ENCODE assay signal across 9 cellular contexts in the genomic region with DNA sequence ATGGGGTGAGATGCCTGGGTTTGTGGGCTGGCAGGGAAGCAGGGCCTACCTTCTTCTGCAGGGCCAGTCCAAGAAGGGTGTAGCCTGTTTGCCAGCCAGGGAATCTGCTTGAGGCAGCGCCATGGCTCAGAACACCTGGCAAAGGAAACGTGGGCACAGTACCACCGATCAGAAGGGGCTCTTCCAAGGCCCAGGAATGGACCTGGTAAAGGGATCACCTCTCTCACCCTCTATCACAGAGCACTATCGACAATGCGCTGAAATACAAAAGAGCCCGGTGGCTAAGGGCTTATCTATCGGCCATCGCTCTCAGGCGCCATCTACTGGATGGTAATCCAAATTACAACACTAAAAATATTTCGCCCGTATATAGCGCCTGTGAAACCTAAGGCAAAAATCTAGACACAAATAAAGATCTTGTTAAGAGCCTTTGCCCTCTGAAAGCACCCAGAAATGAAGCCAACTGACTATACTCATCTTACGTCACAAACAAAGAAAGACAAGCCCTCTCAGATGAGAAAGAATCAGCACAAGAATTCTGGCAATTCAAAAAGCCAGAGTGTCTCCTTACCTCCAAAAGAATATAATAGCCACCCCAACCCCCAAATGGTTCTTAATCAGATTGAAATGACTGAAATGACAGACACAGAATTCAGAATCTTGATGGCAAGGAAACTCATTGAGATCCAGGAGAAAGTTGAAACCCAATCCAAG.
DNase-seq lines count a peak whose midpoint lies in the region; ATAC-seq and TF ChIP-seq lines count a peak whose summit lies in the region.
"Had no signal": no experiment of that assay in that cellular context is flagged by ENCODE, and none has a peak within 500 bp of the region (broad histone marks: within the 10 kb centered on the region; RNA-seq: fewer than 3 reads in every experiment).

No MANE protein-coding gene starts in this region.

- no peaks in the 10 kb centered on the region for H3K36me3 Mint-ChIP-seq in stimulated activated naive B cell treated with anti-CD40 and anti-IgM and Interleukin-4, amounts not matched to agents 10 μg/mL and 1 μg/mL and 100 μg/mL, for 72 hours

- no peaks in the 10 kb centered on the region for H3K4me1 Mint-ChIP-seq in stimulated activated naive B cell treated with anti-CD40 and anti-IgM and Interleukin-4, amounts not matched to agents 10 μg/mL and 1 μg/mL and 100 μg/mL, for 72 hours

- peaks cover 17 to 37% of the 10 kb centered on the region in 2 donors for H3K27me3 Mint-ChIP-seq in stimulated activated naive B cell treated with anti-CD40 and anti-IgM and Interleukin-4, amounts not matched to agents 10 μg/mL and 1 μg/mL and 100 μg/mL, for 72 hours

- peak; percentile 85 for TF ChIP-seq CTCF in C4-2B (conservative IDR thresholded peaks at IDR 0.05)
- TF ChIP-seq CTCF in LNCaP clone FGC (IDR thresholded peaks at IDR 0.05; ENCODE audit: control insufficient read depth, extremely low read depth, insufficient read depth), result peak; percentile 68

- ATAC-seq in stimulated activated naive B cell treated with anti-CD40 and anti-IgM and Interleukin-4, amounts not matched to agents 10 μg/mL and 1 μg/mL and 100 μg/mL, for 72 hours (replicated peaks), result peak; percentile 66 to 67

- H3K9me3 Mint-ChIP-seq in stimulated activated naive B cell treated with anti-CD40 and anti-IgM and Interleukin-4, amounts not matched to agents 10 μg/mL and 1 μg/mL and 100 μg/mL, for 72 hours, result peaks cover 0 to 5% of the 10 kb centered on the region in 2 donors

- no peak overlapping the region for H3K27ac Mint-ChIP-seq in stimulated activated naive B cell treated with anti-CD40 and anti-IgM and Interleukin-4, amounts not matched to agents 10 μg/mL and 1 μg/mL and 100 μg/mL, for 72 hours

- no peak overlapping the region for H3K4me3 ChIP-seq in LNCaP clone FGC (ENCODE audit: low read depth, low read length)
- H3K4me3 ChIP-seq: skin epidermis had no signal

- no peak overlapping the region for H3K27ac ChIP-seq in C4-2B
- H3K27ac ChIP-seq: skin epidermis had no signal

- DNase-seq in GM19240 (ENCODE audit: insufficient read length, low spot score) (peak; percentile 16), LNCaP clone FGC (ENCODE audit: low read depth) (no peak), activated T-cell treated with anti-CD3 and anti-CD28 coated beads for 1 hour (ENCODE audit: low read depth) (peak; percentile 5), iPS DF 19.7 (ENCODE audit: low read depth, low spot score) (peak; percentile 38), NCI-H1048 (lab: John Stamatoyannopoulos, UW) (no peak), Ammon's horn (ENCODE audit: low spot score) (no peak)
- no peak for DNase-seq in stimulated activated naive B cell treated with anti-CD40 and anti-IgM and Interleukin-4, amounts not matched to agents 10 μg/mL and 1 μg/mL and 100 μg/mL, for 72 hours

- no peak overlapping the region for H3K4me3 Mint-ChIP-seq in stimulated activated naive B cell treated with anti-CD40 and anti-IgM and Interleukin-4, amounts not matched to agents 10 μg/mL and 1 μg/mL and 100 μg/mL, for 72 hours

Comparison
In these comparisons a context has a peak if more than half of its experiments do, and no peak if none do; other contexts are left out.
1. DNase-seq: peak in GM19240 (single experiment), activated T-cell treated with anti-CD3 and anti-CD28 coated beads for 1 hour (single experiment) and iPS DF 19.7 (single experiment); none in LNCaP clone FGC (single experiment), stimulated activated naive B cell treated with anti-CD40 and anti-IgM and Interleukin-4, amounts not matched to agents 10 μg/mL and 1 μg/mL and 100 μg/mL, for 72 hours (single experiment), NCI-H1048 (single experiment) and Ammon's horn (single experiment).